10 cellular contexts compared by ENCODE assay signal in the genomic region with DNA sequence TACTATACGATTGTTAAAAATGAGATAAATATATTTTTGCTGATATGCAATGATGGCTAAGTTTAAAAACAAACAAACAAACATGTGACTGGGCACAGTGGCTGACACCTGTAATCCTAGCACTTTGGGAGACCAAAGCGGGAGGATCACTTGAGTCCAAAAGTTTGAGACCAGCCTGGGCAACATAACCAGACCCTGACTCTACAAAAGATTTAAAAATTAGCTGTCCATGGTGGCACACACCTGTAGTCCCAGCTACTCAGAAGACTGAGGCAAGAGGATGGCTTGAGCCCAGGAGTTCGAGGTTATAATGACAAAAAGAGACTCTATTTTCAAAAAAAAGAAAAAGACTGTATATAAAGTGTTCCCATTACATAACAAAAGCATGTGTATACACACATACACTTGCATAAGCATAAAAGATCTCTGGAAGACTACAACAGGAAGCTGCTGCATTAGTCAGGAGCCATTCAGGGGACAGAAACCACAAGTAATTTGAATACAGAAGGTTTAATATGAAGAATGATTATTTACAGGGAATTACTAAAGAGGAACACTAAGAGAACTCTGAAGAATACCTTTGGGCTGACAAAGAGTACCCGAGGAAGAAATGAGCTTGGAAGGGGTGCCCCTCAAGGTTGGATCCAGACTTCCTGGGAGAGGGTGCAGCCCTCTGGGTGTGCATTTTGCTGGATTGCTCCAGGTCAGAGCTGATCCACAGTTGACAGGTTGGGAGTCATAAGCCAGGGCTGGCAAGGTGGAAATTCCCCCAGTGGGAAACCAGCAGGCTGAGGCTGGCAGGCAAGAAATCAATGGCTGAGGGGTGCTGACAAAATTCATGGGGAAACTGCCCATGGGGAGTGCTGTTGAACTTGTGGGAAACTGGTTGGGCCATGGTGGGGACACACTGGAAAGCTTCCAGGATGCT. TPM values are rescaled to one million over a fixed set of nuclear protein-coding genes. Genes with fewer than 3 reads are reported as not detected.
DNase-seq lines count a peak whose midpoint lies in the region; ATAC-seq and TF ChIP-seq lines count a peak whose summit lies in the region.
"Had no signal": no experiment of that assay in that cellular context is flagged by ENCODE, and none has a peak within 500 bp of the region (broad histone marks: within the 10 kb centered on the region; RNA-seq: fewer than 3 reads in every experiment).

No MANE protein-coding gene starts in this region.

- no peaks in the 10 kb centered on the region for H3K36me3 ChIP-seq in MG63
- no peaks in the 10 kb centered on the region for H3K36me3 ChIP-seq in mammary epithelial cell (ENCODE audit: insufficient read depth, low read length)
- H3K36me3 ChIP-seq: neutrophil had no signal

- CTCF ChIA-PET in mammary epithelial cell (lab: Charles Lee; ENCODE audit: low non-redundant PET): no interaction called here

- peaks cover 26% of the 10 kb centered on the region for H3K27me3 Mint-ChIP-seq in activated T-helper 17 cell treated with anti-CD3 and anti-CD28 coated beads, Interleukin-2, amount 50 U/mL, for 72 hours

- H4K20me1 ChIP-seq in mammary epithelial cell (ENCODE audit: insufficient read depth, low read length): no peaks in the 10 kb centered on the region

- peaks cover 43% of the 10 kb centered on the region for H3K4me1 ChIP-seq in mammary epithelial cell (ENCODE audit: insufficient read depth, low read length)

- no peaks in the 10 kb centered on the region for H3K4me1 Mint-ChIP-seq in activated T-helper 17 cell treated with anti-CD3 and anti-CD28 coated beads, Interleukin-2, amount 50 U/mL, for 72 hours

- dilution Hi-C loops in mammary epithelial cell (cut with HindIII; ENCODE audit: low sequenced_read_pairs): no loop called here

- H3K9ac ChIP-seq in mammary epithelial cell (ENCODE audit: insufficient read depth, low read length): no peak overlapping the region

- no TSS peak for BruUV-seq in mammary epithelial cell (replicated peaks; lab: Mats Ljungman, UMichigan)

- peak; percentile 82 for DNase-seq in EL
- DNase-seq in MG63: peak; percentile 39
- peak; percentile 81 for DNase-seq in mammary epithelial cell
- peak; percentile 76 for DNase-seq in non-pigmented ciliary epithelial cell (ENCODE audit: low read depth)
- no peak for DNase-seq in caudate nucleus (lab: John Stamatoyannopoulos, UW)
- DNase-seq in HT-29 (ENCODE audit: low spot score): no peak
- DNase-seq: NCI-H187 treated with DMSO at 0.1 percent for 48 hours had no signal

- intact Hi-C loops in mammary epithelial cell (cut with micrococcal nuclease): no loop called here

- no peak for TF ChIP-seq CTCF in mammary epithelial cell (conservative IDR thresholded peaks at IDR 0.05 in 1 of 2, IDR thresholded peaks at IDR 0.05 in 1 of 2; ENCODE audit: extremely low read depth in 1 of 2, insufficient read depth in 1 of 2, low read depth in 1 of 2, low read length in 2 of 2)

- no peaks in the 10 kb centered on the region for H3K9me3 Mint-ChIP-seq in activated T-helper 17 cell treated with anti-CD3 and anti-CD28 coated beads, Interleukin-2, amount 50 U/mL, for 72 hours

- H3K27ac ChIP-seq in mammary epithelial cell (ENCODE audit: insufficient read depth, low read depth, low read length) (peak overlapping the region; percentile 66), caudate nucleus (ENCODE audit: low read depth, low read length) (no peak overlapping the region)
- H3K27ac ChIP-seq: neutrophil had no signal

- no peak for ATAC-seq in activated T-helper 17 cell treated with anti-CD3 and anti-CD28 coated beads, Interleukin-2, amount 50 U/mL, for 72 hours (replicated peaks)
- ATAC-seq: Right ventricle myocardium inferior had no signal

- in situ Hi-C loops in mammary epithelial cell (cut with MboI; ENCODE audit: low sequenced_read_pairs in 2 of 2): no loop called here

- H3K27ac Mint-ChIP-seq in activated T-helper 17 cell treated with anti-CD3 and anti-CD28 coated beads, Interleukin-2, amount 50 U/mL, for 72 hours: no peak overlapping the region

- 75% methylated on average over 4 of the region's 4 CpGs for WGBS in mammary epithelial cell (ENCODE audit: low coverage, missing lambda C conversion rate)

- H3K9me3 ChIP-seq in MG63 (no peaks in the 10 kb centered on the region), mammary epithelial cell (replicated peaks; ENCODE audit: insufficient read depth, low read length) (no peaks in the 10 kb centered on the region)
- H3K9me3 ChIP-seq: neutrophil had no signal

- peak overlapping the region; percentile 63 for H2AFZ ChIP-seq in mammary epithelial cell (ENCODE audit: low read depth, low read length)

- peak overlapping the region; percentile 14 for H3K4me2 ChIP-seq in mammary epithelial cell (ENCODE audit: insufficient read depth, low read depth, low read length)

- H3K4me3 ChIP-seq in MG63: no peak overlapping the region
- no peak overlapping the region for H3K4me3 ChIP-seq in mammary epithelial cell (replicated peaks in 1 of 3; ENCODE audit: insufficient read depth in 1 of 3, low read depth in 2 of 3, low read length in 3 of 3)

- H3K36me3 Mint-ChIP-seq in activated T-helper 17 cell treated with anti-CD3 and anti-CD28 coated beads, Interleukin-2, amount 50 U/mL, for 72 hours (ENCODE audit: low read depth): no peaks in the 10 kb centered on the region

- H3K79me2 ChIP-seq in mammary epithelial cell (ENCODE audit: insufficient read depth, low read length): no peaks in the 10 kb centered on the region

- H3K4me3 Mint-ChIP-seq in activated T-helper 17 cell treated with anti-CD3 and anti-CD28 coated beads, Interleukin-2, amount 50 U/mL, for 72 hours: no peak overlapping the region

- no peaks in the 10 kb centered on the region for H3K27me3 ChIP-seq in MG63
- H3K27me3 ChIP-seq in mammary epithelial cell (ENCODE audit: insufficient read depth, low read length): no peaks in the 10 kb centered on the region
- H3K27me3 ChIP-seq: neutrophil had no signal

RNA-seq across cellular contexts. Expression of a gene that starts 9.2 kb away (rescaled TPM):
- 4.5 and 6.4 TPM in 2 replicates for total RNA-seq in MG63 (2014; rRNA removed; shearing (Covaris generic); ENCODE audit: low replicate concordance)
- total RNA-seq in mammary epithelial cell: not detected
- polyA plus RNA-seq in mammary epithelial cell: not detected
- not detected for polyA minus RNA-seq in mammary epithelial cell
- total RNA-seq in HT-29 (2014; rRNA removed; shearing (Covaris generic)): 0.29 TPM in 1 of 2 replicates, not detected in the other
- total RNA-seq in activated T-helper 17 cell treated with anti-CD3 and anti-CD28 coated beads, Interleukin-2, amount 50 U/mL, for 72 hours: not detected

RNA-seq across cellular contexts. Expression of a gene that starts 34.8 kb away (rescaled TPM):
- 408 and 422 TPM in 2 replicates for total RNA-seq in MG63 (2014; rRNA removed; shearing (Covaris generic); ENCODE audit: low replicate concordance)
- 100 to 1,000 TPM; 121 to 246 TPM for total RNA-seq in mammary epithelial cell
- polyA plus RNA-seq in mammary epithelial cell: 285 TPM
- polyA minus RNA-seq in mammary epithelial cell: 178 TPM
- 348 and 369 TPM in 2 replicates for total RNA-seq in HT-29 (2014; rRNA removed; shearing (Covaris generic))
- total RNA-seq in activated T-helper 17 cell treated with anti-CD3 and anti-CD28 coated beads, Interleukin-2, amount 50 U/mL, for 72 hours: under 1 TPM in 1 of 2 donors, not detected in 1; 0.32 TPM

Comparison
In these comparisons a context has a peak if more than half of its experiments do, and no peak if none do; other contexts are left out.
1. DNase-seq: peak in EL (single experiment), MG63 (single experiment), mammary epithelial cell (single experiment) and non-pigmented ciliary epithelial cell (single experiment); none in caudate nucleus (0 of 61) and HT-29 (single experiment).
2. RNA of a gene that starts 34.8 kb away (total RNA-seq): 408 to 422 TPM in MG63, 348 to 369 TPM in HT-29 and 121 to 246 TPM in mammary epithelial cell; 0.32 TPM in activated T-helper 17 cell treated with anti-CD3 and anti-CD28 coated beads, Interleukin-2, amount 50 U/mL, for 72 hours; every median in the first group is over 10 times any median in the second.